12 cellular contexts compared by ENCODE assay signal in the genomic region with DNA sequence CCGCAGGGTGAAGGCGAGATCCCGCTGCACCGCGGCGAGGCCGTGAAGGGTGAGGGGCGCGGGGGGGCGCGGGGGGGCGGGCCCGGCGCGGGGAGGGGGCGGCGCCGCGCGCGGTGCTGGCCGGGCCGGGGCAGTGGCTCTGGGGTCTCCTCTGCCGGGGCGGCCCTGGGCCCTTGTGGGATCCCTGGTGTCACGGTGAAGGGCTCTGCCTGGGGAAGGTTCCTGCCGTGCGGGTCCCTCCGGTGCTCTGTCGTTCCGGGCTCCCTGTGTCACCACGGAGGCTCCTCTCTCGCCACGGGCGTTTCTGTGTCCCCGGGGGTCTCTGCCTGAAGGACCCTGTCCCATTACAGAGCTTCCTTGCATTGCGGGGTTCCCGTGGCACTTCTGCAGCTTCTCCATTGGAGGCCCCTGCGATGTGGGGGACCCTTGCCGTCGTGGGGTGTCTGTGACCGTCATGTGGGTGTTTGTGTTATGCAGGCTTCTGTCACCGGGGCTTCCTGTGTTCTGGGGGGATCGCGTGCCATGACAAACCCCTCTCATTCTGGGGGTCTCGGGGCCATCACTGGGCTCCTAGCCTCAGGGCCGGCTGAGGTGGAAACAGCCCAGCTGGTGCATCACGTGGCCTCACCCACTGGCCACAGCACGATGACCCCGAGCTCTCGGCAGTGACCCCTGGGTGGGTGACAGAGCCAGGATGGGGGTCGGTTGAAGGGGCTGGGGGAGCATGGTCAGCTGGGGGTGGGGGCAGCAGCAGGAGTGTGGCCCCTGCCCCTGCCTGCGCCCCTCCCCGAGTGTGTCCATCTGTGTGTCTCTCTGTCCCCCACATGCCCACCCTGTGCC. TPM values are rescaled to one million over a fixed set of nuclear protein-coding genes. Genes with fewer than 3 reads are reported as not detected.
DNase-seq lines count a peak whose midpoint lies in the region; ATAC-seq and TF ChIP-seq lines count a peak whose summit lies in the region.
"Had no signal": no experiment of that assay in that cellular context is flagged by ENCODE, and none has a peak within 500 bp of the region (broad histone marks: within the 10 kb centered on the region; RNA-seq: fewer than 3 reads in every experiment).

No MANE protein-coding gene starts in this region.

- intact Hi-C loops in sciatic nerve (cut with DNase I): no loop called here

- H3K9me2 ChIP-seq in hepatocyte (replicated peaks; ENCODE audit: insufficient read depth): no peaks in the 10 kb centered on the region

- H3K4me1 Mint-ChIP-seq in stimulated activated effector memory CD8-positive, alpha-beta T cell treated with anti-CD3 and anti-CD28 coated beads, Interleukin-12 subunit alpha, Interleukin-12 subunit beta, amount 100 ng/mL, for 72 hours: peaks cover 17% of the 10 kb centered on the region

- H3K36me3 ChIP-seq in ES-I3 (ENCODE audit: insufficient read depth, low read length) (no peaks in the 10 kb centered on the region), hepatocyte (replicated peaks; ENCODE audit: insufficient read depth, low read depth) (no peaks in the 10 kb centered on the region)

- H4K20me1 ChIP-seq in hepatocyte (ENCODE audit: insufficient read depth, poor library complexity, severe bottlenecking): no peaks in the 10 kb centered on the region

- no peak overlapping the region for H2AFZ ChIP-seq in hepatocyte

- no peaks in the 10 kb centered on the region for H3K36me3 Mint-ChIP-seq in stimulated activated effector memory CD8-positive, alpha-beta T cell treated with anti-CD3 and anti-CD28 coated beads, Interleukin-12 subunit alpha, Interleukin-12 subunit beta, amount 100 ng/mL, for 72 hours

- no peak overlapping the region for H3K27ac ChIP-seq in hepatocyte
- H3K27ac ChIP-seq: body of pancreas had no signal

- TF ChIP-seq CTCF in astrocyte of the spinal cord (IDR thresholded peaks at IDR 0.05; ENCODE audit: low read depth, low read length) (no peak), hepatocyte (IDR thresholded peaks at IDR 0.05; ENCODE audit: poor library complexity) (no peak)

- H3K4me3 Mint-ChIP-seq in stimulated activated effector memory CD8-positive, alpha-beta T cell treated with anti-CD3 and anti-CD28 coated beads, Interleukin-12 subunit alpha, Interleukin-12 subunit beta, amount 100 ng/mL, for 72 hours: no peak overlapping the region

- H3K9me3 ChIP-seq in ES-I3 (ENCODE audit: control insufficient read depth, insufficient read depth, low read length) (no peaks in the 10 kb centered on the region), hepatocyte (ENCODE audit: low read depth) (no peaks in the 10 kb centered on the region)
- H3K9me3 ChIP-seq: body of pancreas had no signal

- WGBS in hepatocyte (ENCODE audit: low lambda C conversion rate, missing lambda C conversion rate): 48% methylated on average over 23 of the region's 54 CpGs

- peak overlapping the region; percentile 96 for H3K4me2 ChIP-seq in hepatocyte

- no peak for DNase-seq in astrocyte of the spinal cord (ENCODE audit: low read depth, low spot score)
- DNase-seq in hepatocyte (ENCODE audit: low spot score): no peak
- DNase-seq in sciatic nerve (ENCODE audit: low spot score): peak; percentile 57
- DNase-seq in NCI-H82 treated with DMSO at 0.1 percent for 48 hours (lab: John Stamatoyannopoulos, UW; ENCODE audit: unreplicated experiment): no peak
- no peak for DNase-seq in stimulated activated effector memory CD8-positive, alpha-beta T cell treated with anti-CD3 and anti-CD28 coated beads, Interleukin-12 subunit alpha, Interleukin-12 subunit beta, amount 100 ng/mL, for 72 hours (ENCODE audit: low spot score in 2 of 2)
- no peak for DNase-seq in NCI-H2171 treated with DMSO at 0.1 percent for 48 hours (lab: John Stamatoyannopoulos, UW)
- no peak for DNase-seq in CD1c-positive myeloid dendritic cell (ENCODE audit: extremely low spot score)
- DNase-seq: activated CD4-positive, alpha-beta T cell treated with anti-CD3 and anti-CD28 coated beads, Interleukin-2, amount 50 U/mL, for 1 hour; DMS79; left colon had no signal

- in situ Hi-C loops in astrocyte of the spinal cord (cut with HindIII; ENCODE audit: low sequenced_read_pairs): no loop called here

- peak overlapping the region; percentile 41 for H3K9ac ChIP-seq in ES-I3 (ENCODE audit: low read depth, low read length)

- no peaks in the 10 kb centered on the region for H3K9me3 Mint-ChIP-seq in stimulated activated effector memory CD8-positive, alpha-beta T cell treated with anti-CD3 and anti-CD28 coated beads, Interleukin-12 subunit alpha, Interleukin-12 subunit beta, amount 100 ng/mL, for 72 hours

- H3K27me3 ChIP-seq in hepatocyte: no peaks in the 10 kb centered on the region
- H3K27me3 ChIP-seq: body of pancreas had no signal

- H3K4me1 ChIP-seq in ES-I3 (ENCODE audit: insufficient read depth, low read length) (peaks cover 3% of the 10 kb centered on the region; the same call in 1 of the 2 replicates), hepatocyte (ENCODE audit: insufficient read depth) (peaks cover 13% of the 10 kb centered on the region)

- no peak overlapping the region for H3K27ac Mint-ChIP-seq in stimulated activated effector memory CD8-positive, alpha-beta T cell treated with anti-CD3 and anti-CD28 coated beads, Interleukin-12 subunit alpha, Interleukin-12 subunit beta, amount 100 ng/mL, for 72 hours

- ATAC-seq in sciatic nerve: no peak
- no peak for ATAC-seq in stimulated activated effector memory CD8-positive, alpha-beta T cell treated with anti-CD3 and anti-CD28 coated beads, Interleukin-12 subunit alpha, Interleukin-12 subunit beta, amount 100 ng/mL, for 72 hours

- H3K79me2 ChIP-seq in hepatocyte: no peaks in the 10 kb centered on the region

- H3K4me3 ChIP-seq in astrocyte of the spinal cord (ENCODE audit: low read depth, low read length) (peak overlapping the region; percentile 42), hepatocyte (peak overlapping the region; percentile 33)
- H3K4me3 ChIP-seq: body of pancreas had no signal

RNA-seq across cellular contexts. Expression of gene SHANK3, which starts 25.3 kb away (rescaled TPM):
- 2.4 and 2.9 TPM in 2 replicates for total RNA-seq in hepatocyte
- polyA plus RNA-seq in hepatocyte: 1.9 and 2.6 TPM in 2 replicates
- total RNA-seq in sciatic nerve: 56.6 TPM

RNA-seq across cellular contexts. Expression of gene ACR, which starts 40.1 kb away (rescaled TPM):
- total RNA-seq in hepatocyte (not detected in 2 replicates), sciatic nerve (1.5 TPM)
- polyA plus RNA-seq in hepatocyte: not detected in 2 replicates
- total RNA-seq: body of pancreas had no signal

Comparison
In these comparisons a context has a peak if more than half of its experiments do, and no peak if none do; other contexts are left out.
1. RNA of gene SHANK3, which starts 25.3 kb away (total RNA-seq): 56.6 TPM in sciatic nerve (single experiment); 2.4 to 2.9 TPM in hepatocyte; every median in the first group is over 10 times any median in the second.